13 cellular contexts compared by ENCODE assay signal in the genomic region with DNA sequence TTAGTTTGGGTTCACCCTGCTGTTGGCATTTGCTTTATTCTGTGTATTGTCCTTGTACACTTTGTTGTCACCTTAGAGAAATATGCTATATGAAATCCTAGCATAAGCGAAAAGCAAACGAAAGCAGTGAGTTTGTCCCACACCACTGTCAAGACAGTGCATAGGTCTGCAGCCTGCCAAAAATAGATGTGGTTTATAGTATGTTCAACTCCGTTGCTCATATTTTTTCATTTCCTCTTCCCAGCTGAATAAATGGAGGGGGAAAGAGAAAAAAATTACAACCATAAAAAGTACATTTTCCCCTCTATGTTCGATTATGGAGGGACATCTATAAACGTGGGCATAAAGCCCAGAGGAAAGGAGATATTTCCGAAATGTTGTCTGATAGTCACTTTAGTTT. TPM values are rescaled to one million over a fixed set of nuclear protein-coding genes. Genes with fewer than 3 reads are reported as not detected.
DNase-seq lines count a peak whose midpoint lies in the region; ATAC-seq and TF ChIP-seq lines count a peak whose summit lies in the region.
"Had no signal": no experiment of that assay in that cellular context is flagged by ENCODE, and none has a peak within 500 bp of the region (broad histone marks: within the 10 kb centered on the region; RNA-seq: fewer than 3 reads in every experiment).

No MANE protein-coding gene starts in this region.

- peaks cover 9% of the 10 kb centered on the region for H3K9me3 Mint-ChIP-seq in nephron

- no peaks in the 10 kb centered on the region for H3K9me3 ChIP-seq in trophoblast cell (ENCODE audit: insufficient read depth, low read depth, low read length)

- DNase-seq in KBM-7, result peak; percentile 1
- DNase-seq in effector CD8-positive, alpha-beta T cell (lab: John Stamatoyannopoulos, UW), result no peak
- DNase-seq in NCI-H69 (lab: John Stamatoyannopoulos, UW), result no peak
- no peak for DNase-seq in trophoblast cell
- no peak for DNase-seq in omental fat pad (ENCODE audit: low spot score)
- DNase-seq: foreskin melanocyte, natural killer cell, NCI-H187 treated with DMSO at 0.1 percent for 48 hours had no signal

- WGBS in trophoblast cell (ENCODE audit: extremely low coverage, insufficient coverage, insufficient read length), result no CpG with 5 or more reads among the region's 6 CpGs

- peak; percentile 93 for ATAC-seq in GM18858 (IDR thresholded peaks at IDR 0.05; ENCODE audit: unreplicated experiment)
- ATAC-seq in HG02798 (IDR thresholded peaks at IDR 0.05; ENCODE audit: poor library complexity, unreplicated experiment), result peak; percentile 54
- ATAC-seq in omental fat pad (ENCODE audit: low FRiP score), result no peak
- ATAC-seq: natural killer cell had no signal

- no peaks in the 10 kb centered on the region for H3K79me1 ChIP-seq in trophoblast cell (ENCODE audit: low read length)

- H3K27me3 Mint-ChIP-seq in nephron (ENCODE audit: low read depth), result no peaks in the 10 kb centered on the region

- TF ChIP-seq CTCF in nephron (IDR thresholded peaks at IDR 0.05; ENCODE audit: unreplicated experiment in 3 of 3) (no peak), omental fat pad (IDR thresholded peaks at IDR 0.05) (no peak)

- no peak overlapping the region for H3K27ac ChIP-seq in trophoblast cell (ENCODE audit: low read depth, low read length)

- H3K36me3 Mint-ChIP-seq in nephron (ENCODE audit: low read depth), result no peaks in the 10 kb centered on the region
- H3K36me3 Mint-ChIP-seq: natural killer cell had no signal

- no peaks in the 10 kb centered on the region for H3K27me3 ChIP-seq in trophoblast cell (ENCODE audit: insufficient read depth, low read length)

- H3K4ac ChIP-seq in trophoblast cell (ENCODE audit: low read depth, low read length), result no peak overlapping the region

- H3K36me3 ChIP-seq in trophoblast cell (ENCODE audit: control insufficient read depth in 1 of 2, insufficient read depth in 2 of 2, low read length in 2 of 2), result no peaks in the 10 kb centered on the region

- peak overlapping the region in 2 of 3 experiments; percentile 28 to 37 for H3K27ac Mint-ChIP-seq in nephron
- H3K27ac Mint-ChIP-seq: natural killer cell had no signal

- H4K12ac ChIP-seq in trophoblast cell (ENCODE audit: low read depth, low read length), result no peak overlapping the region

- no peak overlapping the region for H3K14ac ChIP-seq in trophoblast cell (ENCODE audit: low read length)

- H3K4me2 ChIP-seq in trophoblast cell (ENCODE audit: low read length), result no peak overlapping the region

- no peak overlapping the region for H2BK12ac ChIP-seq in trophoblast cell (ENCODE audit: low read length)

- no peak overlapping the region for H4K8ac ChIP-seq in trophoblast cell (ENCODE audit: low read depth, low read length)

- no peak overlapping the region for H2BK120ac ChIP-seq in trophoblast cell (ENCODE audit: insufficient read depth, low read length, poor library complexity)

- no peak overlapping the region for H3K18ac ChIP-seq in trophoblast cell (ENCODE audit: low read length)

- H2BK5ac ChIP-seq in trophoblast cell (ENCODE audit: low read depth, low read length, poor library complexity), result no peak overlapping the region

- no peak overlapping the region for H2AK5ac ChIP-seq in trophoblast cell (ENCODE audit: low read length)

- no peaks in the 10 kb centered on the region for H3K4me1 ChIP-seq in trophoblast cell (ENCODE audit: control insufficient read depth in 1 of 2, insufficient read depth in 2 of 2, low read length in 2 of 2)

- in situ Hi-C loops in KBM-7 (cut with MboI; ENCODE audit: low pct_unique_long_range_greater_than_20kb, low sequenced_read_pairs), result no loop called here

- no peak overlapping the region for H3K4me3 ChIP-seq in trophoblast cell (ENCODE audit: low read depth, low read length)

- no peak overlapping the region for H3K23ac ChIP-seq in trophoblast cell (ENCODE audit: low read length)

- H3K9ac ChIP-seq in trophoblast cell (ENCODE audit: low read length), result no peak overlapping the region

- H3K79me2 ChIP-seq in trophoblast cell (ENCODE audit: control insufficient read depth, insufficient read depth, low read length, poor library complexity), result no peaks in the 10 kb centered on the region

- no peak overlapping the region for H4K91ac ChIP-seq in trophoblast cell (ENCODE audit: low read depth, low read length)

- no peak overlapping the region for H2AFZ ChIP-seq in trophoblast cell (ENCODE audit: insufficient read depth, low read length, poor library complexity)

- H3K4me3 Mint-ChIP-seq in nephron, result no peak overlapping the region
- H3K4me3 Mint-ChIP-seq: natural killer cell had no signal

- H3K4me1 Mint-ChIP-seq in nephron, result peaks cover 13% of the 10 kb centered on the region
- H3K4me1 Mint-ChIP-seq: natural killer cell had no signal

RNA-seq across cellular contexts. Expression of gene PRL, which starts 25.8 kb away (rescaled TPM):
- polyA plus RNA-seq in trophoblast cell (2013), result not detected in 2 replicates
- not detected for total RNA-seq in omental fat pad
- total RNA-seq: H4, natural killer cell had no signal
- polyA plus RNA-seq: keratinocyte had no signal
